Comparison of ENCODE assay signal across 19 cellular contexts in the genomic region with DNA sequence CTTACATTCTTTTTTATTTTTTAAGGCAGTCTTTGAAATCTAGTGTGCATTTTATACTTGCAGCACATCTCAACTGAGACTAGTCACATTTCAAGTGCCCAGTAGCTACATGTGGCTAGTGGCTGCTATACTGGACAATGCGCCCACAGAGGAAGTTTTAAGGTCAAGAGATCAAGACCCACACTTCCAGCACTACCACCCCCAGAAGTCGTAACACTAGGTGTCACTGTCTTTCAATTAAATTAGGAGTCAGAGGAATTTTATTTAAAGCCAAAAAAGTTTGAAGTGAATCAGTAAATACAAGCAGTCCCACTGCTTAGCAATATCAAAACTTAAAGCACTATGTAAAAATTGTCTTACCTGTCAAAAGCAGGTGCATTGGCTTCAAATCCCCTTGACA. TPM values are rescaled to one million over a fixed set of nuclear protein-coding genes. Genes with fewer than 3 reads are reported as not detected.
DNase-seq lines count a peak whose midpoint lies in the region; ATAC-seq, FAIRE-seq and TF ChIP-seq lines count a peak whose summit lies in the region.
"Had no signal": no experiment of that assay in that cellular context is flagged by ENCODE, and none has a peak within 500 bp of the region (broad histone marks: within the 10 kb centered on the region; RNA-seq: fewer than 3 reads in every experiment).

No MANE protein-coding gene starts in this region.

- H4K20me1 ChIP-seq in SK-N-SH (ENCODE audit: insufficient read depth), result no peaks in the 10 kb centered on the region
- no peaks in the 10 kb centered on the region for H4K20me1 ChIP-seq in GM12878 (ENCODE audit: control insufficient read depth, insufficient read depth)

- POLR2A ChIA-PET in SK-N-SH (lab: Yijun Ruan, JAX) (no interaction called here), GM12878 (lab: Charles Lee) (no interaction called here)

- intact Hi-C loops in GM12878 (cut with micrococcal nuclease; ENCODE audit: unreplicated experiment), result no loop called here

- no peaks in the 10 kb centered on the region for H3K9me2 ChIP-seq in SK-N-SH

- ATAC-seq in SK-N-SH treated with all-trans-retinoic acid at 6 μM for 48 hours (no peak), GM12878 (no peak), naive B cell (ENCODE audit: low read depth in 2 of 2) (no peak), HG03097 (IDR thresholded peaks at IDR 0.05; ENCODE audit: low FRiP score, unreplicated experiment) (no peak)
- ATAC-seq: CD8-positive, alpha-beta T cell; left cardiac atrium; WTC11 had no signal

- no peak for TF ChIP-seq RAD21 in SK-N-SH (IDR thresholded peaks at IDR 0.05; ENCODE audit: low read length)
- TF ChIP-seq RAD21 in GM12878 (IDR thresholded peaks at IDR 0.05; ENCODE audit: insufficient read depth, low read depth, low read length), result peak; percentile 62

- DNase-seq in SK-N-SH (no peak), NAMALWA (ENCODE audit: low spot score) (peak; percentile 25), GM12878 (ENCODE audit: low read depth, low spot score) (no peak), naive B cell (peak; percentile 22), A172 (ENCODE audit: low spot score) (no peak), hypothalamus (lab: John Stamatoyannopoulos, UW) (no peak)
- DNase-seq: amygdala; CD8-positive, alpha-beta T cell; esophagus squamous epithelium; left cardiac atrium; NCI-H1105; ovary; thyroid gland had no signal

- H3K9ac ChIP-seq in SK-N-SH (no peak overlapping the region), GM12878 (ENCODE audit: control insufficient read depth, insufficient read depth, low read length) (no peak overlapping the region)

- FAIRE-seq in GM12878 (lab: Jason Lieb, UNC), result no peak
- FAIRE-seq: colon, GM12892 had no signal

- RAD21 ChIA-PET in GM12878 (lab: Charles Lee; ENCODE audit: unreplicated experiment), result no interaction called here

- H3K36me3 ChIP-seq in SK-N-SH (replicated peaks in 1 of 2; ENCODE audit: control insufficient read depth in 1 of 2, insufficient read depth in 2 of 2, low read length in 1 of 2) (peaks cover 6 to 21% of the 10 kb centered on the region in 2 experiments), GM12878 (ENCODE audit: control insufficient read depth in 2 of 2, insufficient read depth in 2 of 2, low read length in 1 of 2) (peaks cover 2 to 4% of the 10 kb centered on the region in 2 experiments; a peak in 3 of 4 replicates)
- H3K36me3 ChIP-seq: ovary had no signal

- WGBS in SK-N-SH (ENCODE audit: low lambda C conversion rate), result 88% methylated on average over 2 of the region's 2 CpGs
- 53% methylated on average over 2 of the region's 2 CpGs for WGBS in GM12878 (ENCODE audit: insufficient coverage, insufficient replicate concordance, low lambda C conversion rate, missing lambda C conversion rate)

- no peaks in the 10 kb centered on the region for H3K36me3 Mint-ChIP-seq in naive B cell
- H3K36me3 Mint-ChIP-seq: WTC11 had no signal

- H3K27ac ChIP-seq in SK-N-SH (ENCODE audit: low read depth in 2 of 2, low read length in 1 of 2), result no peak overlapping the region
- no peak overlapping the region for H3K27ac ChIP-seq in GM12878 (ENCODE audit: control insufficient read depth, insufficient read depth)
- H3K27ac ChIP-seq: 22Rv1, esophagus squamous epithelium, ovary, thyroid gland had no signal

- H3K27me3 Mint-ChIP-seq in naive B cell, result peaks cover 0 to 6% (median 0%) of the 10 kb centered on the region in 3 donors

- no TSS peak for BruUV-seq in GM12878 (replicated peaks; lab: Mats Ljungman, UMichigan)

- no peak overlapping the region for H3K4me3 Mint-ChIP-seq in naive B cell
- H3K4me3 Mint-ChIP-seq: CD8-positive, alpha-beta T cell; WTC11 had no signal

- TF ChIP-seq EP300 in SK-N-SH (IDR thresholded peaks at IDR 0.05; ENCODE audit: borderline replicate concordance in 1 of 2, low read depth in 1 of 2, low read length in 1 of 2) (no peak), GM12878 (IDR thresholded peaks at IDR 0.05; ENCODE audit: borderline replicate concordance in 1 of 2, control insufficient read depth in 1 of 2, low read depth in 2 of 2, low read length in 2 of 2) (no peak)

- H3F3A ChIP-seq in SK-N-SH (replicated peaks; ENCODE audit: insufficient read depth), result no peaks in the 10 kb centered on the region

- H3K4me3 ChIP-seq in SK-N-SH (ENCODE audit: low read depth in 2 of 2, low read length in 1 of 2) (no peak overlapping the region), GM12878 (no peak overlapping the region)
- H3K4me3 ChIP-seq: esophagus squamous epithelium, ovary, thyroid gland had no signal

- SMC1A ChIA-PET in GM12878 (lab: Charles Lee; ENCODE audit: uncharacterized antibody, unreplicated experiment), result no interaction called here

- H3K27me3 ChIP-seq in SK-N-SH (ENCODE audit: insufficient read depth), result no peaks in the 10 kb centered on the region
- H3K27me3 ChIP-seq in GM12878 (replicated peaks in 1 of 2; ENCODE audit: control insufficient read depth in 2 of 2, insufficient read depth in 2 of 2, low read length in 1 of 2), result no peaks in the 10 kb centered on the region
- H3K27me3 ChIP-seq: esophagus squamous epithelium, ovary, thyroid gland had no signal

- TF ChIP-seq POLR2A in GM12878 (IDR thresholded peaks at IDR 0.05; ENCODE audit: low read depth, low read length), result no peak

- CTCF ChIA-PET in SK-N-SH (lab: Yijun Ruan, JAX), result no interaction called here
- CTCF ChIA-PET in GM12878 (lab: Yijun Ruan, JAX), result no interaction called here

- H3K9me3 ChIP-seq in SK-N-SH, result no peaks in the 10 kb centered on the region
- no peaks in the 10 kb centered on the region for H3K9me3 ChIP-seq in GM12878 (replicated peaks; ENCODE audit: control insufficient read depth, insufficient read depth, low read length)
- H3K9me3 ChIP-seq: esophagus squamous epithelium, ovary, thyroid gland had no signal

- H3K9me3 Mint-ChIP-seq in naive B cell, result no peaks in the 10 kb centered on the region
- H3K9me3 Mint-ChIP-seq: CD8-positive, alpha-beta T cell; WTC11 had no signal

- H3K4me1 ChIP-seq in SK-N-SH (ENCODE audit: control insufficient read depth in 1 of 2, insufficient read depth in 2 of 2, low read depth in 1 of 2, low read length in 1 of 2) (peaks cover 0 to 5% of the 10 kb centered on the region in 2 experiments; a peak in 1 of 4 replicates), GM12878 (ENCODE audit: control insufficient read depth, insufficient read depth, low read length) (no peaks in the 10 kb centered on the region)
- H3K4me1 ChIP-seq: esophagus squamous epithelium, thyroid gland had no signal

- in situ Hi-C loops in GM12878 (cut with MboI), result no loop called here

- H3K79me2 ChIP-seq in SK-N-SH (ENCODE audit: insufficient read depth) (no peaks in the 10 kb centered on the region), GM12878 (ENCODE audit: control insufficient read depth, insufficient read depth, low read length) (no peaks in the 10 kb centered on the region)

- H3K4me1 Mint-ChIP-seq in naive B cell, result no peaks in the 10 kb centered on the region
- H3K4me1 Mint-ChIP-seq: WTC11 had no signal

- TF ChIP-seq CTCF in SK-N-SH (IDR thresholded peaks at IDR 0.05), result 0 out of 2 replicates have a peak, but pooled peaks have one; percentile 11
- TF ChIP-seq CTCF in GM12878 (IDR thresholded peaks at IDR 0.05 in 2 of 3, conservative IDR thresholded peaks at IDR 0.05 in 1 of 3; ENCODE audit: control insufficient read depth in 2 of 3, extremely low read depth in 1 of 3, insufficient read depth in 1 of 3, low read depth in 3 of 3, low read length in 3 of 3), result peak in 2 of 3 experiments; percentile 20 to 25; a peak in 2 of 6 replicates

- H3K27ac Mint-ChIP-seq in naive B cell, result no peak overlapping the region
- H3K27ac Mint-ChIP-seq: CD8-positive, alpha-beta T cell; WTC11 had no signal

- no peak overlapping the region for H3K4me2 ChIP-seq in SK-N-SH
- no peak overlapping the region for H3K4me2 ChIP-seq in GM12878 (ENCODE audit: control insufficient read depth, insufficient read depth)

- no peak overlapping the region for H2AFZ ChIP-seq in SK-N-SH (ENCODE audit: low read depth)
- H2AFZ ChIP-seq in GM12878 (ENCODE audit: control insufficient read depth, low read depth, low read length), result no peak overlapping the region

TF ChIP-seq in SK-N-SH treated with all-trans-retinoic acid at 6 μM for 48 hours, 23 proteins besides CTCF, POLR2A, EP300 and RAD21 (continues in another document):
- no peak for TF ChIP-seq CSDC2 (CRISPR knock-in tag; IDR thresholded peaks at IDR 0.05)

TF ChIP-seq in GM12878, 131 proteins besides CTCF, POLR2A, EP300 and RAD21 (continues in another document):
- TF ChIP-seq NR2F1 (conservative IDR thresholded peaks at IDR 0.05) (peak; percentile 49; the same call in 1 of the 2 replicates), FOXM1 (IDR thresholded peaks at IDR 0.05; ENCODE audit: low read depth, low read length) (no peak)

RNA-seq across cellular contexts. Expression of a gene that starts 39.9 kb away (rescaled TPM):
- 3.3 TPM in 2 replicates for polyA plus RNA-seq in SK-N-SH (2012; rRNA removed)
- 4.5 and 4.7 TPM in 2 replicates for polyA plus RNA-seq in SK-N-SH (2012; cell fraction: cytosol; rRNA removed)
- 8.8 and 11.7 TPM in 2 replicates for polyA plus RNA-seq in SK-N-SH (2012; cell fraction: nucleus; rRNA removed)
- 15.0 and 17.0 TPM in 2 replicates for total RNA-seq in GM12878 (2013; cell fraction: nucleolus; rRNA removed)
- total RNA-seq in GM12878 (2014; rRNA removed), result 2.6 and 2.8 TPM in 2 replicates
- 2.1 and 2.2 TPM in 2 replicates for total RNA-seq in GM12878 (2014; rRNA removed; fragmentation: Illumina TruSeq; extraction: Trizol)
- total RNA-seq in GM12878 (2021), result 5.3 and 6.3 TPM in 2 replicates
- 1.9 TPM for polyA plus RNA-seq in GM12878 (2011; ENCODE audit: low read depth)
- polyA plus RNA-seq in GM12878 (2011; rRNA removed), result 4.1 and 4.3 TPM in 2 replicates
- polyA plus RNA-seq in GM12878 (2011; cell fraction: cytosol; rRNA removed), result 3.2 and 4.3 TPM in 2 replicates
- polyA plus RNA-seq in GM12878 (2011; cell fraction: nucleus; rRNA removed), result 11.4 and 16.3 TPM in 2 replicates
- polyA plus RNA-seq in GM12878 (2012), result 2.7 and 4.3 TPM in 2 replicates
- 4.9 and 9.2 TPM in 2 replicates for polyA plus RNA-seq in GM12878 (2014; fragmentation: Illumina TruSeq; extraction: Trizol)
- polyA plus RNA-seq in GM12878 (2014; fragmentation: Nextera tagmentation; extraction: Ambion mirVana), result 1 to 10 TPM; 1.2 to 1.4 TPM
- polyA plus RNA-seq in GM12878 (2014; rRNA removed), result 2.4 and 2.8 TPM in 2 replicates
- polyA plus RNA-seq in GM12878 (2016; fragmentation: Nextera tagmentation; extraction: Ambion mirVana), result 1 to 10 TPM; 4.7 to 7.0 TPM
- 5.2 and 9.0 TPM in 2 replicates for polyA minus RNA-seq in GM12878 (2011; rRNA and poly(A)+ RNA removed)
- 1.9 and 4.3 TPM in 2 replicates for polyA minus RNA-seq in GM12878 (2011; cell fraction: cytosol; rRNA and poly(A)+ RNA removed)
- polyA minus RNA-seq in GM12878 (2011; cell fraction: nucleus; rRNA and poly(A)+ RNA removed), result 6.4 and 8.5 TPM in 2 replicates
- polyA plus RNA-seq in naive B cell (ENCODE audit: low read depth in 6 of 6), result 1 to 10 TPM in 5 of 6 donors, not detected in 1; 1.2 to 1.9 (median 1.6) TPM
- total RNA-seq in A172 (2014; rRNA removed; shearing (Covaris generic)), result 6.0 and 6.8 TPM in 2 replicates

Comparison
In these comparisons a context has a peak if more than half of its experiments do, and no peak if none do; other contexts are left out.
1. DNase-seq: peak in NAMALWA (single experiment) and naive B cell (single experiment); none in SK-N-SH (single experiment), GM12878 (single experiment), A172 (single experiment) and hypothalamus (0 of 51).